ENCODE assay signal across 19 cellular contexts in the genomic region with DNA sequence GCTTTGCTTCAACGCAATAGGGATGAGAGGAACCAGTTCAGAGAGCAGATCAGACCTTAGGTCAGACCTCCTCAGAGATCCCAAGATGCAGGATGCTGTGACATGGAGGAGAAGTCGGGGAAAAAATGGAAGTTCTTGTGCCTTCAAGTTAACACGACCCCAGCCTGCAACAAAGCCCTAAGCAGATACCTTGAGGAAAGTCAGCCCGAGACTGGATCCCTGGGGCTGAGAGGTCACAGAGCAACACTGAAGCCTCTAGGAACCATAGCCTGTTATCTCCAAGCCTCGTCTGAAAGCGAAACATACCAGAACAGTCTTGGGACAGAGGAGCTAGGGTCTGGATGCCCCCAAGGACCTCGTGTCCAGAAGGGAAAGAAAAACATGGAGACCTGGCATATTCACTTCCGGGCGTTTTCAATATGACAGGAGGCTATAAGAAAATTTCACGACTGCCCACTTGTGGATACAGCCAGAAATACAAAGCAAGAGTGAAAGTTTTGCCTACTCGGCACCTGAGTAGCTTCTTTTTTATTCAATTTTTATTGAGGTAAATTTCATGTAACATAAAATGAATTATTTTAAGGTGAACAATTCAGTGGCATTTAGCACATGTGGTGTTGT. TPM values are rescaled to one million over a fixed set of nuclear protein-coding genes. Genes with fewer than 3 reads are reported as not detected.
"Had no signal": no experiment of that assay in that cellular context is flagged by ENCODE, and none has a peak within 500 bp of the region (broad histone marks: within the 10 kb centered on the region; RNA-seq: fewer than 3 reads in every experiment).

No MANE protein-coding gene starts in this region.

RNA-seq across cellular contexts. Expression of gene OPN1MW3, which starts 18.3 kb away (rescaled TPM):
- total RNA-seq: hepatocyte, left colon, left lung, liver, lower lobe of right lung, mammary epithelial cell, mesothelial cell of epicardium, mononuclear cell, natural killer cell, occipital lobe, pancreas, psoas muscle, spleen, subcutaneous adipose tissue, suprapubic skin, thoracic aorta, ureter, uterus had no signal

RNA-seq across cellular contexts. Expression of gene OPN1MW2, which starts 19.5 kb away (rescaled TPM):
- total RNA-seq: hepatocyte, left colon, left lung, liver, lower lobe of right lung, mammary epithelial cell, mesothelial cell of epicardium, mononuclear cell, natural killer cell, occipital lobe, pancreas, psoas muscle, sigmoid colon, spleen, subcutaneous adipose tissue, suprapubic skin, thoracic aorta, ureter, uterus had no signal

RNA-seq across cellular contexts. Expression of gene TEX28, which starts 55.9 kb away (rescaled TPM):
- total RNA-seq: hepatocyte, left colon, left lung, liver, lower lobe of right lung, mammary epithelial cell, mesothelial cell of epicardium, mononuclear cell, occipital lobe, pancreas, psoas muscle, sigmoid colon, spleen, subcutaneous adipose tissue, thoracic aorta, ureter, uterus had no signal

RNA-seq across cellular contexts. Expression of gene TKTL1, which starts 56.5 kb away (rescaled TPM):
- total RNA-seq: hepatocyte, left colon, lower lobe of right lung, mammary epithelial cell, pancreas, ureter had no signal

RNA-seq across cellular contexts. Expression of gene OPN1MW, which starts 56.7 kb away (rescaled TPM):
- total RNA-seq: hepatocyte, left colon, left lung, liver, lower lobe of right lung, mammary epithelial cell, mesothelial cell of epicardium, mononuclear cell, natural killer cell, occipital lobe, pancreas, psoas muscle, sigmoid colon, spleen, subcutaneous adipose tissue, suprapubic skin, thoracic aorta, ureter, uterus had no signal
